11 cellular contexts compared by ENCODE assay signal in the genomic region with DNA sequence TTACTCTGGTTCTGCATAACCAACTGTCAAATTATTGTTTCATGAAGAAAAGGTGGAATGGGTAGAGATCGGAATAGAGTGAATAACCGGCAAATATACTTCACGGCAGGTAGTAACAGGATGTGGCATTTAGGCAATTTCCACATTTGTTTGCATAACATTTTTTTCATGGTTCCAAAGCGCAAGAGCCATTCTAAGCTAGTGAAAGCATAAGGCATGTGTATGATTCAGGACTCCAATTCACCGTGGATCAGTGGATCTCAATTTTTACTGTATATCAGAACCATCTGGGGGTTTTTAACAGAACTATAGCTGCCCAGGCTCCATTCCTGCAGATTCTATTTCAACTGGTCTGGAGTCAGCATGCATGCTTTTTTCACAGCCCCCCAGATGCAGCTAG. TPM values are rescaled to one million over a fixed set of nuclear protein-coding genes. Genes with fewer than 3 reads are reported as not detected.
DNase-seq lines count a peak whose midpoint lies in the region; ATAC-seq and TF ChIP-seq lines count a peak whose summit lies in the region.
"Had no signal": no experiment of that assay in that cellular context is flagged by ENCODE, and none has a peak within 500 bp of the region (broad histone marks: within the 10 kb centered on the region; RNA-seq: fewer than 3 reads in every experiment).

No MANE protein-coding gene starts in this region.

- no peaks in the 10 kb centered on the region for H3K27me3 Mint-ChIP-seq in GM23338 (ENCODE audit: insufficient read depth, low read depth, poor library complexity)
- H3K27me3 Mint-ChIP-seq in glutamatergic neuron (ENCODE audit: unreplicated experiment) = peaks cover 22% of the 10 kb centered on the region

- no peaks in the 10 kb centered on the region for H3F3A ChIP-seq in GM23338 (replicated peaks; ENCODE audit: low read depth)

- no peaks in the 10 kb centered on the region for H3K36me3 Mint-ChIP-seq in GM23338 (ENCODE audit: low read depth)
- no peaks in the 10 kb centered on the region for H3K36me3 Mint-ChIP-seq in glutamatergic neuron (ENCODE audit: unreplicated experiment)

- TF ChIP-seq CTCF in GM23338 (conservative IDR thresholded peaks at IDR 0.05; ENCODE audit: low read depth in 2 of 2) = no peak
- no peak for TF ChIP-seq CTCF in ascending aorta (IDR thresholded peaks at IDR 0.05)
- TF ChIP-seq CTCF in glutamatergic neuron (IDR thresholded peaks at IDR 0.05; ENCODE audit: partially characterized antibody, unreplicated experiment) = no peak
- no peak for TF ChIP-seq CTCF in spleen (IDR thresholded peaks at IDR 0.05 in 8 of 11, conservative IDR thresholded peaks at IDR 0.05 in 3 of 11)

- no peak for TF ChIP-seq POLR2A in spleen (IDR thresholded peaks at IDR 0.05)

- peak overlapping the region; percentile 88; the same call in 1 of the 2 replicates for H3K27ac ChIP-seq in GM23338 (ENCODE audit: low read depth)
- H3K27ac ChIP-seq in ascending aorta = peak overlapping the region; percentile 66 to 78
- peak overlapping the region in 5 of 8 donors; percentile 48 to 78 (median 75) for H3K27ac ChIP-seq in spleen

- H3K9me3 Mint-ChIP-seq in GM23338 = no peaks in the 10 kb centered on the region
- H3K9me3 Mint-ChIP-seq in glutamatergic neuron (ENCODE audit: unreplicated experiment) = peaks cover 45% of the 10 kb centered on the region

- H3K4me1 Mint-ChIP-seq in GM23338 = peaks cover 59% of the 10 kb centered on the region
- H3K4me1 Mint-ChIP-seq in glutamatergic neuron (ENCODE audit: low read depth, unreplicated experiment) = peaks cover 80% of the 10 kb centered on the region

- DNase-seq in GM23338 (ENCODE audit: low spot score) (no peak), ascending aorta (ENCODE audit: low spot score in 2 of 2) (no peak), glutamatergic neuron (no peak), spleen (no peak), A172 (ENCODE audit: low spot score) (no peak), NCI-H1048 (lab: John Stamatoyannopoulos, UW) (no peak), MV-4-11 (lab: John Stamatoyannopoulos, UW) (no peak)
- DNase-seq: activated naive CD4-positive, alpha-beta T cell treated with Interleukin-2 at 50 U/mL for 16 hours; NCI-H187; stimulated activated CD4-positive, alpha-beta T cell treated with anti-CD3 and anti-CD28 coated beads, Interleukin-2, amount 100 ng/mL, for 24 hours had no signal

- H3K9me2 ChIP-seq in GM23338 (ENCODE audit: insufficient read depth) = no peaks in the 10 kb centered on the region

- H3K4me2 ChIP-seq in GM23338 = peak overlapping the region; percentile 53

- peaks cover 97% of the 10 kb centered on the region for H3K79me2 ChIP-seq in GM23338 (replicated peaks; ENCODE audit: insufficient read depth)

- H3K4me3 Mint-ChIP-seq in GM23338 (no peak overlapping the region), glutamatergic neuron (ENCODE audit: unreplicated experiment) (peak overlapping the region; percentile 90)

- H3K27ac Mint-ChIP-seq in GM23338 = no peak overlapping the region; the same call in 1 of the 2 replicates
- peak overlapping the region; percentile 99 for H3K27ac Mint-ChIP-seq in glutamatergic neuron (ENCODE audit: unreplicated experiment)

- H4K20me1 ChIP-seq in GM23338 (replicated peaks; ENCODE audit: insufficient read depth) = no peaks in the 10 kb centered on the region; the same call in 1 of the 2 replicates

- H3K4me3 ChIP-seq in GM23338 (no peak overlapping the region), ascending aorta (peak overlapping the region in 1 of 2 donors; percentile 40), spleen (no peak overlapping the region)

- H3K27me3 ChIP-seq in GM23338 (ENCODE audit: insufficient read depth) = no peaks in the 10 kb centered on the region
- no peaks in the 10 kb centered on the region for H3K27me3 ChIP-seq in ascending aorta
- peaks cover 0 to 17% (median 0%) of the 10 kb centered on the region in 7 donors for H3K27me3 ChIP-seq in spleen (replicated peaks in 1 of 7)

- 55 to 67% (median 63%) methylated on average over 5 of the region's 5 CpGs for whole genome bisulfite sequencing in spleen, 5 donors

- H3K4me1 ChIP-seq in GM23338 (ENCODE audit: insufficient read depth) (peaks cover 66% of the 10 kb centered on the region), ascending aorta (peaks cover 21 to 61% of the 10 kb centered on the region in 2 donors), spleen (peaks cover 0 to 52% (median 16%) of the 10 kb centered on the region in 6 donors)

- H3K9me3 ChIP-seq in ascending aorta (no peaks in the 10 kb centered on the region), spleen (no peaks in the 10 kb centered on the region)

- ATAC-seq in GM23338 (no peak), GM21723 (IDR thresholded peaks at IDR 0.05; ENCODE audit: unreplicated experiment) (no peak)

- no peak overlapping the region for H2AFZ ChIP-seq in GM23338

- no peaks in the 10 kb centered on the region for H3K36me3 ChIP-seq in GM23338 (ENCODE audit: insufficient read depth)
- H3K36me3 ChIP-seq in ascending aorta = no peaks in the 10 kb centered on the region
- no peaks in the 10 kb centered on the region for H3K36me3 ChIP-seq in spleen

- intact Hi-C loops in ascending aorta (cut with DNase I) = no loop called here
- intact Hi-C loops in spleen (cut with DNase I; ENCODE audit: low total_unique reads) = no loop called here

TF ChIP-seq in GM23338, 12 proteins besides CTCF, POLR2A, EP300 and RAD21 (continues in another document):
- TF ChIP-seq ZNF331 (CRISPR knock-in tag; IDR thresholded peaks at IDR 0.05; ENCODE audit: low read depth) (no peak), POLR2AphosphoS5 (IDR thresholded peaks at IDR 0.05; ENCODE audit: low read depth) (no peak), ZNF114 (CRISPR knock-in tag; IDR thresholded peaks at IDR 0.05) (no peak), STAT1 (IDR thresholded peaks at IDR 0.05; ENCODE audit: unreplicated experiment) (no peak)
- TF ChIP-seq, protein P1, sequence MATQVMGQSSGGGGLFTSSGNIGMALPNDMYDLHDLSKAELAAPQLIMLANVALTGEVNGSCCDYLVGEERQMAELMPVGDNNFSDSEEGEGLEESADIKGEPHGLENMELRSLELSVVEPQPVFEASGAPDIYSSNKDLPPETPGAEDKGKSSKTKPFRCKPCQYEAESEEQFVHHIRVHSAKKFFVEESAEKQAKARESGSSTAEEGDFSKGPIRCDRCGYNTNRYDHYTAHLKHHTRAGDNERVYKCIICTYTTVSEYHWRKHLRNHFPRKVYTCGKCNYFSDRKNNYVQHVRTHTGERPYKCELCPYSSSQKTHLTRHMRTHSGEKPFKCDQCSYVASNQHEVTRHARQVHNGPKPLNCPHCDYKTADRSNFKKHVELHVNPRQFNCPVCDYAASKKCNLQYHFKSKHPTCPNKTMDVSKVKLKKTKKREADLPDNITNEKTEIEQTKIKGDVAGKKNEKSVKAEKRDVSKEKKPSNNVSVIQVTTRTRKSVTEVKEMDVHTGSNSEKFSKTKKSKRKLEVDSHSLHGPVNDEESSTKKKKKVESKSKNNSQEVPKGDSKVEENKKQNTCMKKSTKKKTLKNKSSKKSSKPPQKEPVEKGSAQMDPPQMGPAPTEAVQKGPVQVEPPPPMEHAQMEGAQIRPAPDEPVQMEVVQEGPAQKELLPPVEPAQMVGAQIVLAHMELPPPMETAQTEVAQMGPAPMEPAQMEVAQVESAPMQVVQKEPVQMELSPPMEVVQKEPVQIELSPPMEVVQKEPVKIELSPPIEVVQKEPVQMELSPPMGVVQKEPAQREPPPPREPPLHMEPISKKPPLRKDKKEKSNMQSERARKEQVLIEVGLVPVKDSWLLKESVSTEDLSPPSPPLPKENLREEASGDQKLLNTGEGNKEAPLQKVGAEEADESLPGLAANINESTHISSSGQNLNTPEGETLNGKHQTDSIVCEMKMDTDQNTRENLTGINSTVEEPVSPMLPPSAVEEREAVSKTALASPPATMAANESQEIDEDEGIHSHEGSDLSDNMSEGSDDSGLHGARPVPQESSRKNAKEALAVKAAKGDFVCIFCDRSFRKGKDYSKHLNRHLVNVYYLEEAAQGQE (IDR thresholded peaks at IDR 0.05; ENCODE audit: unreplicated experiment) = no peak

RNA-seq across cellular contexts. Expression of gene AFAP1, which starts 30.2 kb away (rescaled TPM):
- total RNA-seq in GM23338 (2014; rRNA removed; shearing (Covaris generic)) = 21.5 and 25.9 TPM in 2 replicates
- polyA plus RNA-seq in GM23338 (2016; fragmentation: Nextera tagmentation; extraction: Ambion mirVana) (5.4 and 6.5 TPM in 2 replicates), spleen (1 to 10 TPM; 1.6 to 2.4 (median 1.7) TPM)
- total RNA-seq in ascending aorta (84.9 TPM), glutamatergic neuron (ENCODE audit: unreplicated experiment) (528 TPM), spleen (10 to 100 TPM in 6 of 7 donors, 1 to 10 TPM in 1; 9.0 to 29.2 (median 14.5) TPM)
- 29.9 and 32.9 TPM in 2 replicates for total RNA-seq in A172 (2014; rRNA removed; shearing (Covaris generic))
